Comparison of ENCODE assay signal across 9 cellular contexts in genomic region chr1:40664791-40665190, GRCh38. TPM values are rescaled to one million over a fixed set of nuclear protein-coding genes. Genes with fewer than 3 reads are reported as not detected.
DNase-seq lines count a peak whose midpoint lies in the region; ATAC-seq, FAIRE-seq and TF ChIP-seq lines count a peak whose summit lies in the region.
"Had no signal": no experiment of that assay in that cellular context is flagged by ENCODE, and none has a peak within 500 bp of the region (broad histone marks: within the 10 kb centered on the region; RNA-seq: fewer than 3 reads in every experiment).

No MANE protein-coding gene starts in this region.

- H3K4me1 ChIP-seq in hepatocyte (ENCODE audit: insufficient read depth): peaks cover 7% of the 10 kb centered on the region
- H3K4me1 ChIP-seq in small intestine (ENCODE audit: control insufficient read depth in 2 of 2, insufficient read depth in 1 of 2, low read depth in 1 of 2, low read length in 1 of 2): peaks cover 0 to 2% of the 10 kb centered on the region in 2 donors

- no peak for DNase-seq in activated CD4-positive, alpha-beta T cell treated with anti-CD3 and anti-CD28 coated beads, Interleukin-2, amount 10 ng/mL, durations not matched to agents 24 days and 14 days
- DNase-seq in activated CD4-positive, alpha-beta T cell treated with anti-CD3 and anti-CD28 coated beads for 4 hours: no peak
- DNase-seq in T-cell (no peak), hepatocyte (ENCODE audit: low spot score) (no peak), substantia nigra (lab: John Stamatoyannopoulos, UW) (no peak), ecto neural progenitor cell (ENCODE audit: low spot score) (no peak), H4 (ENCODE audit: low spot score) (no peak), small intestine (no peak)
- DNase-seq: NK-92 treated with Interleukin-12 subunit alpha and Interleukin-12 subunit beta, amount 100 ng/mL, for 24 hours had no signal

- H3K9me3 Mint-ChIP-seq in activated CD4-positive, alpha-beta T cell treated with anti-CD3 and anti-CD28 coated beads, Interleukin-2, amount 10 ng/mL, durations not matched to agents 24 days and 14 days: no peaks in the 10 kb centered on the region
- H3K9me3 Mint-ChIP-seq in T-cell: no peaks in the 10 kb centered on the region

- no peak for ATAC-seq in T-cell (replicated peaks in 1 of 4)

- no peak for TF ChIP-seq CTCF in hepatocyte (IDR thresholded peaks at IDR 0.05; ENCODE audit: poor library complexity)

- no peak overlapping the region for H2AFZ ChIP-seq in hepatocyte

- intact Hi-C loops in activated CD4-positive, alpha-beta T cell treated with anti-CD3 and anti-CD28 coated beads, Interleukin-2, amount 10 ng/mL, durations not matched to agents 24 days and 14 days (cut with micrococcal nuclease): loop anchor here (1.0 to 10.0 kb wide), 4 partner anchors 37 to 520 kb away; partner anchors contain the start of gene CITED4

- H3K27me3 Mint-ChIP-seq in activated CD4-positive, alpha-beta T cell treated with anti-CD3 and anti-CD28 coated beads, Interleukin-2, amount 10 ng/mL, durations not matched to agents 24 days and 14 days: peaks cover 3% of the 10 kb centered on the region
- H3K27me3 Mint-ChIP-seq in T-cell: no peaks in the 10 kb centered on the region

- no peaks in the 10 kb centered on the region for H3K36me3 Mint-ChIP-seq in activated CD4-positive, alpha-beta T cell treated with anti-CD3 and anti-CD28 coated beads, Interleukin-2, amount 10 ng/mL, durations not matched to agents 24 days and 14 days (ENCODE audit: low read depth)
- no peaks in the 10 kb centered on the region for H3K36me3 Mint-ChIP-seq in T-cell

- H3K9me2 ChIP-seq in hepatocyte (replicated peaks; ENCODE audit: insufficient read depth): no peaks in the 10 kb centered on the region

- H3K27ac Mint-ChIP-seq in activated CD4-positive, alpha-beta T cell treated with anti-CD3 and anti-CD28 coated beads, Interleukin-2, amount 10 ng/mL, durations not matched to agents 24 days and 14 days: no peak overlapping the region
- H3K27ac Mint-ChIP-seq in T-cell: peak overlapping the region in 1 of 2 donors; percentile 34

- H3K4me3 ChIP-seq in hepatocyte (no peak overlapping the region), small intestine (ENCODE audit: low read depth in 1 of 2, low read length in 2 of 2) (peak overlapping the region in 1 of 2 donors; percentile 64)

- peak overlapping the region; percentile 82 for H3K4me3 Mint-ChIP-seq in activated CD4-positive, alpha-beta T cell treated with anti-CD3 and anti-CD28 coated beads, Interleukin-2, amount 10 ng/mL, durations not matched to agents 24 days and 14 days
- peak overlapping the region; percentile 66 to 76 (median 71) for H3K4me3 Mint-ChIP-seq in T-cell

- H3K27me3 ChIP-seq in hepatocyte (peaks cover 5% of the 10 kb centered on the region), small intestine (ENCODE audit: control insufficient read depth in 2 of 2, insufficient read depth in 2 of 2, low read length in 2 of 2) (no peaks in the 10 kb centered on the region)

- H3K79me2 ChIP-seq in hepatocyte: no peaks in the 10 kb centered on the region

- no peaks in the 10 kb centered on the region for H3K9me3 ChIP-seq in hepatocyte (ENCODE audit: low read depth)
- H3K9me3 ChIP-seq in small intestine (ENCODE audit: control insufficient read depth, low read depth): no peaks in the 10 kb centered on the region

- POLR2A ChIA-PET in T-cell (lab: Charles Lee): no interaction called here

- no peak for FAIRE-seq in small intestine (lab: Jason Lieb, UNC)

- peaks cover 26% of the 10 kb centered on the region for H3K4me1 Mint-ChIP-seq in activated CD4-positive, alpha-beta T cell treated with anti-CD3 and anti-CD28 coated beads, Interleukin-2, amount 10 ng/mL, durations not matched to agents 24 days and 14 days
- H3K4me1 Mint-ChIP-seq in T-cell: peaks cover 23 to 29% (median 29%) of the 10 kb centered on the region in 3 donors

- H4K20me1 ChIP-seq in hepatocyte (ENCODE audit: insufficient read depth, poor library complexity, severe bottlenecking): no peaks in the 10 kb centered on the region

- H3K36me3 ChIP-seq in hepatocyte (replicated peaks; ENCODE audit: insufficient read depth, low read depth) (no peaks in the 10 kb centered on the region), small intestine (ENCODE audit: control insufficient read depth in 2 of 2, insufficient read depth in 2 of 2, low read length in 2 of 2) (no peaks in the 10 kb centered on the region)

- WGBS in hepatocyte (ENCODE audit: low lambda C conversion rate, missing lambda C conversion rate): 34% methylated on average over 2 of the region's 2 CpGs
- 63 to 82% methylated on average over 2 of the region's 2 CpGs; no CpG with 5 or more reads in 1 of the 3 donors for WGBS in small intestine, 3 donors

- CTCF ChIA-PET in T-cell (lab: Charles Lee): interaction anchor here in 1 of 2 donors (0.6 kb wide), 1 partner anchor 25 kb away, joined by 3 read pairs; no protein-coding TSS in a partner anchor

- no peak overlapping the region for H3K27ac ChIP-seq in hepatocyte
- H3K27ac ChIP-seq in substantia nigra (ENCODE audit: low read depth, low read length, poor library complexity, severe bottlenecking): peak overlapping the region; percentile 36
- H3K27ac ChIP-seq in small intestine (ENCODE audit: low read depth in 1 of 2, low read length in 1 of 2): no peak overlapping the region

- peak overlapping the region; percentile 86 for H3K4me2 ChIP-seq in hepatocyte

RNA-seq across cellular contexts. Expression of gene RIMS3, which starts 0.7 kb away (rescaled TPM):
- 2.0 and 2.4 TPM in 2 replicates for total RNA-seq in activated CD4-positive, alpha-beta T cell treated with anti-CD3 and anti-CD28 coated beads, Interleukin-2, amount 10 ng/mL, durations not matched to agents 24 days and 14 days
- total RNA-seq in T-cell (1 to 10 TPM; 1.8 to 3.0 (median 2.3) TPM), hepatocyte (1.0 and 1.6 TPM in 2 replicates)
- polyA plus RNA-seq in hepatocyte (0.32 and 1.4 TPM in 2 replicates), small intestine (1 to 10 TPM in 1 of 3 donors, under 1 TPM in 1, not detected in 1; under 0.01 to 3.4 TPM)
- 5.9 and 7.5 TPM in 2 replicates for total RNA-seq in H4 (2014; rRNA removed; shearing (Covaris generic))

RNA-seq across cellular contexts. Expression of gene NFYC, which starts 26.7 kb away (rescaled TPM):
- 66.5 and 73.2 TPM in 2 replicates for total RNA-seq in activated CD4-positive, alpha-beta T cell treated with anti-CD3 and anti-CD28 coated beads, Interleukin-2, amount 10 ng/mL, durations not matched to agents 24 days and 14 days
- total RNA-seq in T-cell: 10 to 100 TPM; 50.1 to 60.4 (median 52.9) TPM
- 38.6 and 44.1 TPM in 2 replicates for total RNA-seq in hepatocyte
- 52.5 and 54.8 TPM in 2 replicates for polyA plus RNA-seq in hepatocyte
- total RNA-seq in H4 (2014; rRNA removed; shearing (Covaris generic)): 30.7 and 45.8 TPM in 2 replicates
- 10 to 100 TPM; 35.7 to 49.2 (median 35.9) TPM for polyA plus RNA-seq in small intestine
